In the genomic region with DNA sequence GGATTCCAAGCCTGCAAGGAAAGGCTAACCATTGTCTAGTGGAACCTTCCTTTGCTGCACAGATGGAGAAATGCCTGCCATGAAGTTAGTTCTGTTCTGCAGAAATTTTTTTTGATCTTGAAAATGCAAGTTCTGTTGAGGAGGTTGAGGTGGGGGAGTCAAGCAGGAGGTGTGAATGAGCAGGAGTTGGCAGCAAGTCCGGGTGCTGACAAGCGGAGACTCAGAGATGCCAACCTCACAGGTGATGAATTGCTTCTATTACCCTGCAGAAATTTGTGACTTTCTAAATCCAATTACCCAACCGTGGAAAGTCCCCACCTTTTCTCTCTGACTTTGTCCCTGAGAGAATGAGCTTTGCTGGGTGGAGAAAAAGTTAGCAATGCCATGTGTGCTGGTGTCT, we compare ENCODE assay signal across 30 cellular contexts.
"Had no signal": no experiment of that assay in that cellular context is flagged by ENCODE, and none has a peak within 500 bp of the region (broad histone marks: within the 10 kb centered on the region; RNA-seq: fewer than 3 reads in every experiment).

No MANE protein-coding gene starts in this region.

- H3K4me1 ChIP-seq: adrenal gland, body of pancreas had no signal

- H3K27ac ChIP-seq: adrenal gland, body of pancreas, brain microvascular endothelial cell, cardiac muscle cell, VCaP had no signal

- H3K9me3 ChIP-seq: adrenal gland, body of pancreas had no signal

- H3K36me3 ChIP-seq: adrenal gland, brain microvascular endothelial cell, cardiac muscle cell had no signal

- H3K27me3 ChIP-seq: adrenal gland, body of pancreas, brain microvascular endothelial cell, cardiac muscle cell had no signal

- DNase-seq: activated B cell treated with CpG ODN at 0.5 μM for 24 hours; activated CD4-positive, alpha-beta memory T cell treated with anti-CD3 and anti-CD28 coated beads, Interleukin-2, amount 10 ng/mL, durations not matched to agents 7 days and 5 days; activated CD4-positive, alpha-beta T cell treated with anti-CD3 and anti-CD28 coated beads for 48 hours; activated CD4-positive, alpha-beta T cell treated with anti-CD3 and anti-CD28 coated beads, Interleukin-2, amount 10 ng/mL, durations not matched to agents 7 days and 5 days; activated CD4-positive, alpha-beta T cell treated with anti-CD3 and anti-CD28 coated beads, Interleukin-2, amount 50 U/mL, for 48 hours; activated CD4-positive, CD25-positive, alpha-beta regulatory T cell treated with anti-CD3 and anti-CD28 coated beads, Interleukin-2, amount 50 U/mL, for 72 hours; activated CD8-positive, alpha-beta memory T cell treated with anti-CD3 and anti-CD28 coated beads for 24 hours; activated CD8-positive, alpha-beta memory T cell treated with anti-CD3 and anti-CD28 coated beads, Interleukin-2, amount 10 ng/mL, durations not matched to agents 7 days and 5 days; activated CD8-positive, alpha-beta memory T cell treated with anti-CD3 and anti-CD28 coated beads, Interleukin-2, amount 50 U/mL, for 48 hours; activated CD8-positive, alpha-beta T cell treated with anti-CD3 and anti-CD28 coated beads, Interleukin-2, amount 10 ng/mL, durations not matched to agents 7 days and 5 days; activated effector memory CD4-positive, alpha-beta T cell treated with anti-CD3 and anti-CD28 coated beads, Interleukin-2, amount 50 U/mL, for 16 hours; activated gamma-delta T cell treated with Interleukin-2 at 50 U/mL for 16 hours; activated naive CD4-positive, alpha-beta T cell; activated naive CD4-positive, alpha-beta T cell treated with anti-CD3 and anti-CD28 coated beads for 36 hours; activated naive CD4-positive, alpha-beta T cell treated with anti-CD3 and anti-CD28 coated beads, Interleukin-2, amount 50 U/mL, for 16 hours; activated naive CD8-positive, alpha-beta T cell treated with anti-CD3 and anti-CD28 coated beads for 36 hours; activated T-cell treated with anti-CD3 and anti-CD28 coated beads, Interleukin-2, amount 50 U/mL, for 24 hours; activated T-cell treated with anti-CD3 and anti-CD28 coated beads, Interleukin-2, amount 50 U/mL, for 48 hours; adrenal gland; amniotic stem cell; aorta; body of pancreas; brain microvascular endothelial cell; cerebellar nuclear complex; SW 1271; T-helper 1 cell; T-helper 2 cell; T-helper 9 cell had no signal

- H3K4me3 ChIP-seq: adrenal gland, body of pancreas, cardiac muscle cell had no signal
